Comparison of ENCODE assay signal across 22 cellular contexts in the genomic region with DNA sequence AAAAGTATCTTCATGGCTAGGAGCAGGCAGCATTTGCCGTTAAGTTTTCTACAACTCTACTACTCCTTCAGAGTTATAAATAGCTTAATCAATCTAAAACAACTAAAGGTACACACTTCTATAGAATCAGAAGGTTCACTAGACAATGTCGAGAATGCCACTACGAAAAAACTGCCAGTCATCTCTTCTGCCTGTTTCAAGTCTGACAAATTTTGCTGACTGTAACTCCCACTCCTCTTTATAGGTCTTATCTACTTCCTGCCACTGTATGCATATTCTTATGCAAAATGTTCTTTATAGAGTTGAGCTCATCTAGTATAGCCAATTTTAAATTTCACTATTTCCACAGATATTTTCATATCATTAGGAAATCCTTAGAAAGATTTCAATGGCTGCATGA.
"Had no signal": no experiment of that assay in that cellular context is flagged by ENCODE, and none has a peak within 500 bp of the region (broad histone marks: within the 10 kb centered on the region; RNA-seq: fewer than 3 reads in every experiment).

No MANE protein-coding gene starts in this region.

- H3K4me3 ChIP-seq: lung, psoas muscle, spleen, tibial artery, upper lobe of left lung, uterus had no signal

- DNase-seq: effector CD4-positive, alpha-beta T cell; endodermal cell; foreskin melanocyte; head of caudate nucleus; hippocampal formation; left colon; left ventricle myocardium superior; mesenchymal stem cell; naive B cell; psoas muscle; retina; spleen; stimulated activated CD4-positive, alpha-beta T cell treated with anti-CD3 and anti-CD28 coated beads, Interleukin-15, amount 100 ng/mL, for 24 hours; stimulated activated CD4-positive, alpha-beta T cell treated with anti-CD3 and anti-CD28 coated beads, Interleukin-1b, Interleukin-23, amount 100 ng/mL, for 48 hours; stimulated activated CD4-positive, alpha-beta T cell treated with anti-CD3 and anti-CD28 coated beads, Interleukin-4, amount 100 ng/mL, for 24 hours; tibial artery; upper lobe of left lung; uterus had no signal

- H3K9me3 ChIP-seq: psoas muscle, tibial artery, upper lobe of left lung, uterus had no signal

- FAIRE-seq: endothelial cell of umbilical vein had no signal

- ATAC-seq: left colon; left ventricle myocardium superior; psoas muscle; sciatic nerve; stimulated activated memory B cell treated with anti-CD40 and anti-IgM and Interleukin-4, amounts not matched to agents 10 μg/mL and 1 μg/mL and 100 μg/mL, for 72 hours had no signal

- H3K27me3 ChIP-seq: spleen, tibial artery, upper lobe of left lung, uterus had no signal

- H3K27ac ChIP-seq: psoas muscle, spleen, tibial artery, upper lobe of left lung, uterus had no signal

- H3K36me3 ChIP-seq: spleen, tibial artery, upper lobe of left lung, uterus had no signal

- H3K4me1 ChIP-seq: psoas muscle, spleen, tibial artery, upper lobe of left lung, uterus had no signal
